Comparison of ENCODE assay signal across 8 cellular contexts in the genomic region with DNA sequence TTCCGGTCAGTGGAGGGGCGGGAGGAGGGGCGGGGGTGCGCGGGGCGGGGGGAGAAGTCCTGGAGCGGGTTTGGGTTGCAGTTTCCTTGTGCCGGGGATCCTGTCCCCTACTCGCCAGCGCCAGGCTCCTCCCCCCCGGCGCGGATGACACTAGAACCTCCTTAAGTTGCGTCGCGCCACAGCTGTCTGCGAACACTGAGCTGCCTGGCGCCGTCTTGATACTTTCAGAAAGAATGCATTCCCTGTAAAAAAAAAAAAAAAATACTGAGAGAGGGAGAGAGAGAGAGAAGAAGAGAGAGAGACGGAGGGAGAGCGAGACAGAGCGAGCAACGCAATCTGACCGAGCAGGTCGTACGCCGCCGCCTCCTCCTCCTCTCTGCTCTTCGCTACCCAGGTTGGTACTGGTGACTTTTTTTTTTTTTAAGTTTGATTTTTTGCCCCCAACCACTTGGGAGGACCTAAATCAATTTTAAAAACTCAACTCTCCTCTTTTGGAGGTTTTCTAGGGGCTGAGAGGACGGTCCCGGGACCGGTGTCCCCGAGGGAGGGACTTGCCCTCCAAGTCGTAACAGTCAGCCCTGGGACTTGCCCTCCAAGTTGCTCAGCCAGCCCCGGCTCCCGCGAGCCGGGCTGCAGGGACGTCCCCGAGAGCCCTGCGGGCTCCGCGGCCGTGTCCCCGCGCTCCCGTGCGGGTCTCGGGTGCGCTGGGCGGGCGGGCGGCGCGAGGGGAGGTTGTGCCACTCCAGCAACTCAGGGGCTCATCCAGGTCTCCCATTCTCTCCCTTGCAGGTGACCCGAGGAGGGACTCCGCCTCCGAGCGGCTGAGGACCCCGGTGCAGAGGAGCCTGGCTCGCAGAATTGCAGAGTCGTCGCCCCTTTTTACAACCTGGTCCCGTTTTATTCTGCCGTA. TPM values are rescaled to one million over a fixed set of nuclear protein-coding genes. Genes with fewer than 3 reads are reported as not detected.
DNase-seq lines count a peak whose midpoint lies in the region; ATAC-seq and TF ChIP-seq lines count a peak whose summit lies in the region.

A gene (plus strand): TSS at position 191 of the 910 bp plus-strand sequence. CDS start 968 bp downstream, outside the sequence.

- no peaks in the 10 kb centered on the region for H3K9me3 ChIP-seq in suprapubic skin

- POLR2A ChIA-PET in AG04449 (lab: Yijun Ruan, JAX), result no interaction called here
- POLR2A ChIA-PET in activated CD4-positive, alpha-beta T cell treated with anti-CD3 and anti-CD28 coated beads, Interleukin-2, amount 10 ng/mL, durations not matched to agents 7 days and 5 days (lab: Charles Lee), result interaction anchor here (0.6 kb wide), 1 partner anchor 18 kb away, joined by 4 read pairs; no protein-coding TSS in a partner anchor

- ATAC-seq in GM19328 (IDR thresholded peaks at IDR 0.05; ENCODE audit: unreplicated experiment), result peak; percentile 39
- ATAC-seq in HG03520 (IDR thresholded peaks at IDR 0.05; ENCODE audit: unreplicated experiment), result peak; percentile 27

- H3K27me3 Mint-ChIP-seq in activated CD4-positive, alpha-beta T cell treated with anti-CD3 and anti-CD28 coated beads, Interleukin-2, amount 10 ng/mL, durations not matched to agents 7 days and 5 days, result peaks cover 20% of the 10 kb centered on the region

- peak in 1 of 2 donors; percentile 7 for TF ChIP-seq POLR2A in suprapubic skin (IDR thresholded peaks at IDR 0.05)

- TF ChIP-seq CTCF in AG04449 (IDR thresholded peaks at IDR 0.05; ENCODE audit: insufficient read depth, low read length, missing control alignments) (no peak), suprapubic skin (IDR thresholded peaks at IDR 0.05) (no peak)

- 3% methylated on average over 44 of the region's 65 CpGs for WGBS in suprapubic skin

- DNase-seq in AG04449 (ENCODE audit: low read depth, low spot score) (no peak), myocyte (ENCODE audit: low read depth) (peak; percentile 51), suprapubic skin (ENCODE audit: low spot score in 2 of 2) (peak in 1 of 2 donors; percentile 76), NCI-H2107 (lab: John Stamatoyannopoulos, UW) (no peak)
- DNase-seq in activated CD4-positive, alpha-beta T cell treated with anti-CD3 and anti-CD28 coated beads, Interleukin-2, amount 10 ng/mL, durations not matched to agents 7 days and 5 days, result peak; percentile 90
- DNase-seq in effector CD8-positive, alpha-beta T cell (lab: John Stamatoyannopoulos, UW), result peak; percentile 69

- CTCF ChIA-PET in AG04449 (lab: Yijun Ruan, JAX), result no interaction called here
- CTCF ChIA-PET in activated CD4-positive, alpha-beta T cell treated with anti-CD3 and anti-CD28 coated beads, Interleukin-2, amount 10 ng/mL, durations not matched to agents 7 days and 5 days (lab: Charles Lee), result interaction anchor here (0.6 to 1.5 kb wide), 2 partner anchors 10 to 204 kb away, joined by 3 read pairs; no protein-coding TSS in a partner anchor

- no peaks in the 10 kb centered on the region for H3K9me3 Mint-ChIP-seq in activated CD4-positive, alpha-beta T cell treated with anti-CD3 and anti-CD28 coated beads, Interleukin-2, amount 10 ng/mL, durations not matched to agents 7 days and 5 days

- peaks cover 76% of the 10 kb centered on the region for H3K27me3 ChIP-seq in suprapubic skin

- H3K4me1 ChIP-seq in suprapubic skin, result peaks cover 67% of the 10 kb centered on the region

- no peak for TF ChIP-seq EP300 in suprapubic skin (IDR thresholded peaks at IDR 0.05)

- H3K36me3 Mint-ChIP-seq in activated CD4-positive, alpha-beta T cell treated with anti-CD3 and anti-CD28 coated beads, Interleukin-2, amount 10 ng/mL, durations not matched to agents 7 days and 5 days (ENCODE audit: low read depth), result peaks cover 44% of the 10 kb centered on the region

- H3K27ac ChIP-seq in suprapubic skin, result peak within 1 kb of the TSS; percentile 90

- peak within 1 kb of the TSS; percentile 97 for H3K4me3 Mint-ChIP-seq in activated CD4-positive, alpha-beta T cell treated with anti-CD3 and anti-CD28 coated beads, Interleukin-2, amount 10 ng/mL, durations not matched to agents 7 days and 5 days

- H3K27ac Mint-ChIP-seq in activated CD4-positive, alpha-beta T cell treated with anti-CD3 and anti-CD28 coated beads, Interleukin-2, amount 10 ng/mL, durations not matched to agents 7 days and 5 days, result peak within 1 kb of the TSS; percentile 99

- no peaks in the 10 kb centered on the region for H3K36me3 ChIP-seq in suprapubic skin

- peaks cover 40% of the 10 kb centered on the region for H3K4me1 Mint-ChIP-seq in activated CD4-positive, alpha-beta T cell treated with anti-CD3 and anti-CD28 coated beads, Interleukin-2, amount 10 ng/mL, durations not matched to agents 7 days and 5 days

- H3K4me3 ChIP-seq in AG04449 (ENCODE audit: low read depth, low read length), result peak within 1 kb of the TSS; percentile 57
- H3K4me3 ChIP-seq in suprapubic skin, result peak within 1 kb of the TSS; percentile 68

RNA-seq across cellular contexts. Expression of the gene that starts here (rescaled TPM):
- total RNA-seq in activated CD4-positive, alpha-beta T cell treated with anti-CD3 and anti-CD28 coated beads, Interleukin-2, amount 10 ng/mL, durations not matched to agents 7 days and 5 days, result 10 to 100 TPM; 48.1 to 52.0 TPM
- total RNA-seq in myocyte, result 0.11 TPM in 1 of 2 replicates, not detected in the other
- 0.05 TPM for polyA plus RNA-seq in myocyte (2012)
- 100 to 1,000 TPM in 3 of 4 donors, 10 to 100 TPM in 1; 91.0 to 241 (median 164) TPM for total RNA-seq in suprapubic skin

Comparison
In these comparisons a context has a peak if more than half of its experiments do, and no peak if none do; other contexts are left out.
1. RNA of the gene that starts here (total RNA-seq): 91.0 to 241 TPM in suprapubic skin and 48.1 to 52.0 TPM in activated CD4-positive, alpha-beta T cell treated with anti-CD3 and anti-CD28 coated beads, Interleukin-2, amount 10 ng/mL, durations not matched to agents 7 days and 5 days; 0.11 TPM in myocyte; every median in the first group is over 10 times any median in the second.
2. Peak in DNase-seq in myocyte; RNA of the gene not detected or under 1 TPM.
3. DNase-seq: peak in activated CD4-positive, alpha-beta T cell treated with anti-CD3 and anti-CD28 coated beads, Interleukin-2, amount 10 ng/mL, durations not matched to agents 7 days and 5 days (single experiment) and effector CD8-positive, alpha-beta T cell (single experiment); none in AG04449 (single experiment) and NCI-H2107 (single experiment).